17 cellular contexts compared by ENCODE assay signal in genomic region chr16:67444259-67445125, GRCh38. TPM values are rescaled to one million over a fixed set of nuclear protein-coding genes. Genes with fewer than 3 reads are reported as not detected.
DNase-seq lines count a peak whose midpoint lies in the region; ATAC-seq, FAIRE-seq and TF ChIP-seq lines count a peak whose summit lies in the region.
"Had no signal": no experiment of that assay in that cellular context is flagged by ENCODE, and none has a peak within 500 bp of the region (broad histone marks: within the 10 kb centered on the region; RNA-seq: fewer than 3 reads in every experiment).

No MANE protein-coding gene starts in this region.

- intact Hi-C loops in kidney (cut with DNase I), result no loop called here
- intact Hi-C loops in thyroid gland (cut with DNase I), result no loop called here
- intact Hi-C loops in natural killer cell (cut with micrococcal nuclease), result no loop called here

- WGBS in thyroid gland, 2 donors, result 85 to 87% methylated on average over 17 to 22 of the region's 22 CpGs

- no peaks in the 10 kb centered on the region for H3K36me3 ChIP-seq in astrocyte (ENCODE audit: insufficient read depth, low read length)
- H3K36me3 ChIP-seq in kidney (ENCODE audit: control insufficient read depth in 1 of 2, insufficient read depth in 2 of 2, low read length in 2 of 2), result no peaks in the 10 kb centered on the region
- peaks cover 0 to 1% of the 10 kb centered on the region in 2 donors for H3K36me3 ChIP-seq in thyroid gland

- H3K4me2 ChIP-seq in astrocyte (ENCODE audit: low read length), result peak overlapping the region; percentile 13

- H3K27me3 ChIP-seq in astrocyte (ENCODE audit: insufficient read depth, low read length), result no peaks in the 10 kb centered on the region
- H3K27me3 ChIP-seq in thyroid gland, result no peaks in the 10 kb centered on the region

- peaks cover 13% of the 10 kb centered on the region for H3K4me1 Mint-ChIP-seq in astrocyte (ENCODE audit: low read depth, unreplicated experiment)
- peaks cover 18 to 36% of the 10 kb centered on the region in 2 donors for H3K4me1 Mint-ChIP-seq in natural killer cell

- TF ChIP-seq CTCF in astrocyte (IDR thresholded peaks at IDR 0.05; ENCODE audit: insufficient read depth, low read depth, low read length) (no peak), kidney (IDR thresholded peaks at IDR 0.05; ENCODE audit: borderline replicate concordance, extremely low read depth, insufficient read depth) (no peak), thyroid gland (IDR thresholded peaks at IDR 0.05) (no peak), natural killer cell (IDR thresholded peaks at IDR 0.05) (no peak)

- H3K9me3 ChIP-seq in astrocyte (ENCODE audit: insufficient read depth, low read depth, low read length) (no peaks in the 10 kb centered on the region), kidney (ENCODE audit: control insufficient read depth in 1 of 2, low read length in 2 of 2) (no peaks in the 10 kb centered on the region), thyroid gland (no peaks in the 10 kb centered on the region)

- CTCF ChIA-PET in HEK293T (lab: Yijun Ruan, JAX), result interaction anchor here (0.5 to 1.7 kb wide), 8 partner anchors 14 to 322 kb away, joined by 3 to 7 read pairs (median 4); no protein-coding TSS in a partner anchor

- no peaks in the 10 kb centered on the region for H3K27me3 Mint-ChIP-seq in astrocyte (ENCODE audit: low read depth, unreplicated experiment)
- no peaks in the 10 kb centered on the region for H3K27me3 Mint-ChIP-seq in natural killer cell (ENCODE audit: low read depth in 2 of 2)
- H3K27me3 Mint-ChIP-seq: CD8-positive, alpha-beta memory T cell had no signal

- peaks cover 88% of the 10 kb centered on the region for H4K20me1 ChIP-seq in astrocyte (ENCODE audit: insufficient read depth, low read length)

- peaks cover 4% of the 10 kb centered on the region for H3K79me2 ChIP-seq in astrocyte (ENCODE audit: insufficient read depth, low read length)

- H3K27ac Mint-ChIP-seq in astrocyte (ENCODE audit: unreplicated experiment) (no peak overlapping the region), natural killer cell (peak overlapping the region in 1 of 2 donors; percentile 68)

- peaks cover 16% of the 10 kb centered on the region for H3K36me3 Mint-ChIP-seq in astrocyte (ENCODE audit: low read depth, unreplicated experiment)
- no peaks in the 10 kb centered on the region for H3K36me3 Mint-ChIP-seq in natural killer cell

- TF ChIP-seq POLR2A in thyroid gland (IDR thresholded peaks at IDR 0.05), result no peak

- H3K27ac ChIP-seq in astrocyte (ENCODE audit: low read depth, low read length) (no peak overlapping the region), kidney (ENCODE audit: low read depth in 2 of 2, low read length in 2 of 2) (peak overlapping the region; percentile 92 to 94), thyroid gland (peak overlapping the region; percentile 76 to 81 (median 80))

- H3K9me3 Mint-ChIP-seq in astrocyte (ENCODE audit: unreplicated experiment) (no peaks in the 10 kb centered on the region), natural killer cell (no peaks in the 10 kb centered on the region)
- H3K9me3 Mint-ChIP-seq: CD8-positive, alpha-beta memory T cell had no signal

- DNase-seq in NCI-H2227 (lab: John Stamatoyannopoulos, UW; ENCODE audit: unreplicated experiment) (peak; percentile 3), NCI-H2227 treated with DMSO at 0.1 percent for 48 hours (lab: John Stamatoyannopoulos, UW) (no peak), astrocyte (ENCODE audit: low read depth) (no peak), kidney (no peak), thyroid gland (no peak), T-helper 9 cell (no peak), HEK293T (ENCODE audit: extremely low spot score) (no peak), natural killer cell (no peak)
- DNase-seq: activated naive CD4-positive, alpha-beta T cell treated with anti-CD3 and anti-CD28 coated beads, Interleukin-2, amount 50 U/mL, for 16 hours; CD8-positive, alpha-beta memory T cell; GF-D8; NCI-H1417 treated with DMSO at 0.1 percent for 48 hours; NCI-H510A treated with DMSO at 0.1 percent for 48 hours had no signal

- H3K9ac ChIP-seq in astrocyte (ENCODE audit: low read length) (peak overlapping the region; percentile 31), kidney (ENCODE audit: low read length in 2 of 2) (peak overlapping the region in 1 of 2 donors; percentile 52)

- POLR2A ChIA-PET in HEK293T (lab: Yijun Ruan, JAX), result no interaction called here

- no peak for ATAC-seq in natural killer cell

- FAIRE-seq in astrocyte (lab: Jason Lieb, UNC), result no peak
- no peak for FAIRE-seq in kidney (lab: Jason Lieb, UNC)
- FAIRE-seq: colon had no signal

- H3K4me3 ChIP-seq in astrocyte (ENCODE audit: insufficient read depth, low read depth, low read length), result no peak overlapping the region
- H3K4me3 ChIP-seq in kidney (ENCODE audit: low read length in 2 of 2), result no peak overlapping the region
- H3K4me3 ChIP-seq in thyroid gland (replicated peaks in 1 of 3), result no peak overlapping the region
- H3K4me3 ChIP-seq: skin epidermis had no signal

- no peak overlapping the region for H3K4me3 Mint-ChIP-seq in astrocyte (ENCODE audit: unreplicated experiment)
- H3K4me3 Mint-ChIP-seq in natural killer cell, result no peak overlapping the region
- H3K4me3 Mint-ChIP-seq: CD8-positive, alpha-beta memory T cell had no signal

- H3K4me1 ChIP-seq in astrocyte (ENCODE audit: insufficient read depth, low read length), result peaks cover 6% of the 10 kb centered on the region
- peaks cover 80 to 84% of the 10 kb centered on the region in 2 donors for H3K4me1 ChIP-seq in kidney (ENCODE audit: control insufficient read depth in 1 of 2, insufficient read depth in 1 of 2, low read depth in 1 of 2, low read length in 2 of 2)
- peaks cover 89 to 98% of the 10 kb centered on the region in 2 donors for H3K4me1 ChIP-seq in thyroid gland

- H2AFZ ChIP-seq in astrocyte (ENCODE audit: low read depth, low read length), result no peak overlapping the region

TF ChIP-seq in HEK293T, 16 proteins besides CTCF, POLR2A, EP300 and RAD21:
- TF ChIP-seq SUZ12 (IDR thresholded peaks at IDR 0.05) (no peak), FOXA1 (IDR thresholded peaks at IDR 0.05) (no peak), SP1 (IDR thresholded peaks at IDR 0.05) (no peak), CTBP1 (IDR thresholded peaks at IDR 0.05; ENCODE audit: borderline replicate concordance) (no peak), FOXM1 (IDR thresholded peaks at IDR 0.05; ENCODE audit: borderline replicate concordance) (no peak), LEF1 (IDR thresholded peaks at IDR 0.05; ENCODE audit: borderline replicate concordance) (no peak), ARNT (IDR thresholded peaks at IDR 0.05) (no peak), HDGF (IDR thresholded peaks at IDR 0.05; ENCODE audit: borderline replicate concordance) (no peak), FOXK2 (IDR thresholded peaks at IDR 0.05) (no peak), ELF4 (IDR thresholded peaks at IDR 0.05) (no peak), TARDBP (IDR thresholded peaks at IDR 0.05) (no peak), L3MBTL2 (conservative IDR thresholded peaks at IDR 0.05) (no peak), PKNOX1 (IDR thresholded peaks at IDR 0.05) (no peak), BHLHE40 (IDR thresholded peaks at IDR 0.05; ENCODE audit: borderline replicate concordance) (no peak), ZNF384 (IDR thresholded peaks at IDR 0.05) (no peak), NFRKB (IDR thresholded peaks at IDR 0.05) (no peak)

RNA-seq across cellular contexts. Expression of gene HSD11B2, which starts 13.6 kb away (rescaled TPM):
- 0.14 TPM in 1 of 2 replicates, not detected in the other for total RNA-seq in astrocyte
- 139 TPM for total RNA-seq in kidney
- polyA plus RNA-seq in kidney (ENCODE audit: insufficient read depth, low read depth, low replicate concordance), result 1,022 TPM
- 10 to 100 TPM in 2 of 4 donors, 1 to 10 TPM in 2; 4.6 to 11.9 (median 9.0) TPM for total RNA-seq in thyroid gland
- total RNA-seq in natural killer cell, result not detected
- total RNA-seq: fibroblast of lung had no signal
- polyA plus RNA-seq: CD8-positive, alpha-beta memory T cell had no signal

RNA-seq across cellular contexts. Expression of gene ZDHHC1, which starts 28.2 kb away (rescaled TPM):
- 3.7 and 4.4 TPM in 2 replicates for total RNA-seq in astrocyte
- 23.6 TPM for total RNA-seq in kidney
- 14.6 TPM for polyA plus RNA-seq in kidney (ENCODE audit: insufficient read depth, low read depth, low replicate concordance)
- total RNA-seq in thyroid gland, result 10 to 100 TPM; 33.3 to 63.8 (median 50.9) TPM
- 1 to 10 TPM in 2 of 3 donors, under 1 TPM in 1; 0.88 to 2.5 (median 1.8) TPM for total RNA-seq in natural killer cell

RNA-seq across cellular contexts. Expression of gene ATP6V0D1, which starts 36.5 kb away (rescaled TPM):
- total RNA-seq in astrocyte (114 TPM in 2 replicates), kidney (100 TPM), thyroid gland (100 to 1,000 TPM; 110 to 238 (median 142) TPM), natural killer cell (10 to 100 TPM; 76.0 to 84.9 (median 83.3) TPM)
- polyA plus RNA-seq in kidney (ENCODE audit: insufficient read depth, low read depth, low replicate concordance), result 208 TPM

RNA-seq across cellular contexts. Expression of gene AGRP, which starts 38.9 kb away (rescaled TPM):
- not detected in 2 replicates for total RNA-seq in astrocyte
- total RNA-seq in kidney, result not detected
- 2.7 TPM for polyA plus RNA-seq in kidney (ENCODE audit: insufficient read depth, low read depth, low replicate concordance)
- not detected for total RNA-seq in thyroid gland
- total RNA-seq in natural killer cell, result under 1 TPM in 1 of 3 donors, not detected in 2; 0.50 TPM
- total RNA-seq: CD8-positive, alpha-beta memory T cell; fibroblast of lung had no signal
- polyA plus RNA-seq: CD8-positive, alpha-beta memory T cell; fibroblast of lung had no signal

RNA-seq across cellular contexts. Expression of gene TPPP3, which starts 51.2 kb away (rescaled TPM):
- total RNA-seq in astrocyte (0.65 and 0.75 TPM in 2 replicates), kidney (8.2 TPM), thyroid gland (1 to 10 TPM in 2 of 4 donors, under 1 TPM in 2; 0.54 to 2.3 (median 1.5) TPM), natural killer cell (1 to 10 TPM in 2 of 3 donors, under 1 TPM in 1; 0.66 to 3.0 (median 1.4) TPM)
- polyA plus RNA-seq in kidney (ENCODE audit: insufficient read depth, low read depth, low replicate concordance), result 108 TPM
- total RNA-seq: activated CD8-positive, alpha-beta memory T cell treated with anti-CD3 and anti-CD28 coated beads for 36 hours; CD8-positive, alpha-beta memory T cell had no signal
- polyA plus RNA-seq: CD8-positive, alpha-beta memory T cell had no signal

Comparison
In these comparisons a context has a peak if more than half of its experiments do, and no peak if none do; other contexts are left out.
1. RNA of gene HSD11B2, which starts 13.6 kb away (total RNA-seq): 139 TPM in kidney (single experiment); 4.6 to 11.9 TPM in thyroid gland, 0.14 TPM in astrocyte and not detected in natural killer cell; every median in the first group is over 10 times any median in the second.